Comparison of ENCODE assay signal across 8 cellular contexts in genomic region chr3:160941885-160942494, GRCh38.
DNase-seq lines count a peak whose midpoint lies in the region; ATAC-seq and TF ChIP-seq lines count a peak whose summit lies in the region.

No MANE protein-coding gene starts in this region.

- no peaks in the 10 kb centered on the region for H3K27me3 ChIP-seq in ascending aorta

- H3K27ac ChIP-seq in RWPE1 (no peak overlapping the region), ascending aorta (no peak overlapping the region)

- POLR2A ChIA-PET in RWPE1 (lab: Yijun Ruan, JAX; ENCODE audit: low non-redundant PET) = no interaction called here

- TF ChIP-seq CTCF in RWPE1 (conservative IDR thresholded peaks at IDR 0.05; ENCODE audit: low read depth) = peak; percentile 82
- peak; percentile 71 to 89 (median 86) for TF ChIP-seq CTCF in ascending aorta (IDR thresholded peaks at IDR 0.05)

- no peaks in the 10 kb centered on the region for H3K9me3 ChIP-seq in ascending aorta

- H3K4me3 ChIP-seq in ascending aorta = no peak overlapping the region

- peak; percentile 38 for DNase-seq in RWPE1 (ENCODE audit: low spot score)
- peak in 1 of 2 donors; percentile 87 for DNase-seq in ascending aorta (ENCODE audit: low spot score in 2 of 2)
- peak; percentile 55 for DNase-seq in iPS-NIHi11 (ENCODE audit: low spot score)
- peak; percentile 36 to 59 for DNase-seq in stimulated activated CD4-positive, alpha-beta T cell treated with anti-CD3 and anti-CD28 coated beads, Interleukin-1b, Interleukin-23, amount 100 ng/mL, for 1 hour (ENCODE audit: low read depth in 2 of 2)
- no peak for DNase-seq in NCI-H1092 (lab: John Stamatoyannopoulos, UW)
- DNase-seq in MV-4-11 (lab: John Stamatoyannopoulos, UW) = no peak

- ATAC-seq in GM18502 (IDR thresholded peaks at IDR 0.05; ENCODE audit: poor library complexity, unreplicated experiment) (peak; percentile 96), HG02870 (IDR thresholded peaks at IDR 0.05; ENCODE audit: unreplicated experiment) (peak; percentile 87)

- H3K36me3 ChIP-seq in ascending aorta = no peaks in the 10 kb centered on the region

- no peaks in the 10 kb centered on the region for H3K4me1 ChIP-seq in ascending aorta

- CTCF ChIA-PET in RWPE1 (lab: Yijun Ruan, JAX) = interaction anchor here (0.6 to 1.0 kb wide), 5 partner anchors 84 to 481 kb away, joined by 3 to 10 read pairs (median 3); no protein-coding TSS in a partner anchor

- intact Hi-C loops in ascending aorta (cut with DNase I) = loop anchor here (1.0 to 2.0 kb wide), 2 partner anchors 185 to 235 kb away; partner anchors contain the start of gene PPM1L

Comparison
In these comparisons a context has a peak if more than half of its experiments do, and no peak if none do; other contexts are left out.
1. DNase-seq: peak in RWPE1 (single experiment), iPS-NIHi11 (single experiment) and stimulated activated CD4-positive, alpha-beta T cell treated with anti-CD3 and anti-CD28 coated beads, Interleukin-1b, Interleukin-23, amount 100 ng/mL, for 1 hour (2 of 2); none in NCI-H1092 (single experiment) and MV-4-11 (single experiment).